In the genomic region with DNA sequence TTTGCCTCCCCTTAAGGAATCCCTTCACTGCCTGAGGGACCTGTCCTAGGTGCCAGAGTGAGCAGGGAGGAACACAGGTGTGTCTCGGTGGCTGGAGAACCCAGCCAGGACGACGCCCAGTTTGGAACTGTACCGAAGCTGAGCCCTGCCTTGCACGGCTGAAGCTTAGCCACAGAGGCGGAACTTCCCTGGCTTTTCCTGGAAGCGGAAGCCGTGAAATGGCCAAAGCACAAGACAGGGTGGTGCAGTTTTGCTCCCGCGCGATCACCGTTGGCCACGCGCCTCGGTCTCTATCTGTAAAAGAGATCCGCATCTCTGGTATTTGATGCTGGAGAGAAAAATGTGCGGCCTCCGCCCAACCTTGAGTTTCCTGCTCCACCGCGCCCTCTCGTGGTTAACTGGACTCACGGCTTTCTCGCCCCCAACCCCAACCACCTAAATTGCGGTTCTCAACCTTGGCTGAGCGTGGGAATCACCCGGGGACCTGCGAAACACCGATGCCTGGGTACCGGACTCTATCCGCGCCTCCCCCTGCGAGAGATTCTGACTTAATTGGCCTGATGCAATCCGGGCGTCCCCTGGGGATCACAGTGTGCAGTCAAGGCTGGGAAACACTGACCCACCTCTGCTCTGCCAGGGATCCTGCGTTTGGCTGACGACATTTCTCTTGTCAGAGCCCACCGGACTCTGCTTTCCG, we compare ENCODE assay signal across 8 cellular contexts.
DNase-seq lines count a peak whose midpoint lies in the region; TF ChIP-seq lines count a peak whose summit lies in the region.

No MANE protein-coding gene starts in this region.

- peaks cover 7% of the 10 kb centered on the region for H3K4me1 ChIP-seq in NT2/D1 (ENCODE audit: insufficient read depth, insufficient read length)

- peak; percentile 17 for DNase-seq in DMS79 treated with DMSO at 0.1 percent for 48 hours (lab: John Stamatoyannopoulos, UW)
- no peak for DNase-seq in DMS79 (lab: John Stamatoyannopoulos, UW)
- peak; percentile 81 for DNase-seq in HK-2 (ENCODE audit: unreplicated experiment)
- peak; percentile 87 for DNase-seq in NT2/D1 (ENCODE audit: low read depth, low spot score)
- DNase-seq in activated CD8-positive, alpha-beta memory T cell treated with anti-CD3 and anti-CD28 coated beads, Interleukin-2, amount 50 U/mL, for 4 hours: peak; percentile 84
- peak; percentile 79 for DNase-seq in epithelial cell of esophagus (ENCODE audit: low read depth)
- peak; percentile 17 for DNase-seq in middle frontal gyrus (ENCODE audit: extremely low spot score, low spot score)
- peak; percentile 43 to 58 for DNase-seq in stimulated activated CD8-positive, alpha-beta memory T cell treated with anti-CD3 and anti-CD28 coated beads, Interleukin-15, amount 100 ng/mL, for 4 hours (ENCODE audit: low read depth in 2 of 2)

- no peaks in the 10 kb centered on the region for H3K36me3 ChIP-seq in NT2/D1 (ENCODE audit: insufficient read depth, insufficient read length, low read length)

- peak overlapping the region; percentile 62 for H3K9ac ChIP-seq in NT2/D1 (ENCODE audit: insufficient read length, low read depth)

- H3K27me3 ChIP-seq in NT2/D1 (ENCODE audit: insufficient read depth, insufficient read length): peaks cover 7% of the 10 kb centered on the region

- peak overlapping the region; percentile 22 for H3K4me3 ChIP-seq in NT2/D1 (ENCODE audit: insufficient read length, low read depth)
- H3K4me3 ChIP-seq in epithelial cell of esophagus (ENCODE audit: low read length): peak overlapping the region; percentile 28

- H3K9me3 ChIP-seq in NT2/D1 (ENCODE audit: insufficient read depth, low read length): peaks cover 2% of the 10 kb centered on the region; the same call in 1 of the 2 replicates

- peak; percentile 84 for TF ChIP-seq CTCF in epithelial cell of esophagus (IDR thresholded peaks at IDR 0.05; ENCODE audit: insufficient read depth, low read depth, low read length, missing control alignments)
